20 cellular contexts compared by ENCODE assay signal in the genomic region with DNA sequence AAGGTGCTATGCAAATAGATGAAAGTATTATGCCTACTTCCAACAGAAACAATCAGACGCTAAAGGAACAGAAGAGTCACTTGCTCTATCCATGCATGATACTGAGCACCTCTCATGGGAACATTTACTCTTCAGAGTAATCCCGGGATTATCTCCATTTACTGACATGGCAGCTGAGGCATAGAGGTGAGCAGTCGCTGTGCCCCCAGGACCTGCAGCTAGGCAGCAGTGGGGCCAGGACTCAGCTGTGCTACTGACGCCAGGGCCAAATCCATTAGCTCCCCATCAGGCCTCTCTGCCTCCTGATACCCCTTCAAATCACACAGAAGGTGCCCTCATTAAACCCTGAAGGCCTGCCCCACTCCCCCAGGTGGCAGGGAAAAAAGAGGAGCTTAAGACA. TPM values are rescaled to one million over a fixed set of nuclear protein-coding genes. Genes with fewer than 3 reads are reported as not detected.
DNase-seq lines count a peak whose midpoint lies in the region; ATAC-seq and TF ChIP-seq lines count a peak whose summit lies in the region.
"Had no signal": no experiment of that assay in that cellular context is flagged by ENCODE, and none has a peak within 500 bp of the region (broad histone marks: within the 10 kb centered on the region; RNA-seq: fewer than 3 reads in every experiment).

No MANE protein-coding gene starts in this region.

- H3K4me2 ChIP-seq in MM.1S (ENCODE audit: low read depth, low read length), result no peak overlapping the region
- H3K4me2 ChIP-seq in osteoblast (ENCODE audit: insufficient read depth, low read length), result no peak overlapping the region
- H3K4me2 ChIP-seq: PC-9 had no signal

- no peaks in the 10 kb centered on the region; the same call in 1 of the 2 replicates for H3K36me3 ChIP-seq in MM.1S (replicated peaks; ENCODE audit: insufficient read depth, low read length)
- H3K36me3 ChIP-seq in RWPE2 (ENCODE audit: low read depth), result peaks cover 2% of the 10 kb centered on the region; the same call in 1 of the 2 replicates
- peaks cover 23% of the 10 kb centered on the region for H3K36me3 ChIP-seq in osteoblast (ENCODE audit: insufficient read depth, low read length)

- no peaks in the 10 kb centered on the region for H3K27me3 ChIP-seq in MM.1S (replicated peaks; ENCODE audit: insufficient read depth, low read length)
- no peaks in the 10 kb centered on the region for H3K27me3 ChIP-seq in RWPE2 (ENCODE audit: insufficient read depth, poor library complexity, severe bottlenecking)
- H3K27me3 ChIP-seq in osteoblast (ENCODE audit: insufficient read depth, low read length), result no peaks in the 10 kb centered on the region

- TF ChIP-seq CTCF in MM.1S (IDR thresholded peaks at IDR 0.05; ENCODE audit: low read length) (no peak), RWPE2 (IDR thresholded peaks at IDR 0.05; ENCODE audit: poor library complexity, severe bottlenecking) (no peak), osteoblast (IDR thresholded peaks at IDR 0.05; ENCODE audit: extremely low read depth, low read depth, low read length) (no peak)

- no peak overlapping the region for H3K9ac ChIP-seq in MM.1S (ENCODE audit: low read length)
- H3K9ac ChIP-seq: KMS-11 had no signal

- H2AFZ ChIP-seq in MM.1S (ENCODE audit: low read length) (no peak overlapping the region), osteoblast (ENCODE audit: low read length) (no peak overlapping the region)
- H2AFZ ChIP-seq: PC-9 had no signal

- DNase-seq in D341Med (ENCODE audit: low spot score) (peak; percentile 81), MM.1S (no peak), RWPE2 (ENCODE audit: low spot score) (no peak), osteoblast (ENCODE audit: insufficient read length, low spot score, missing footprints) (no peak), NCI-H2171 (lab: John Stamatoyannopoulos, UW) (no peak), 8988T (no peak)
- no peak for DNase-seq in activated CD4-positive, alpha-beta T cell treated with anti-CD3 and anti-CD28 coated beads, Interleukin-2, amount 50 U/mL, for 4 hours
- DNase-seq: AML-193, COR-L47, DMS79, NCI-H1092, NCI-H146, NCI-H2081, NCI-H345, PC-9, T-helper 1 cell had no signal

- H3K4me3 ChIP-seq in MM.1S (ENCODE audit: low read length) (no peak overlapping the region), RWPE2 (ENCODE audit: severe bottlenecking) (no peak overlapping the region), osteoblast (ENCODE audit: insufficient read depth, low read length) (no peak overlapping the region)
- H3K4me3 ChIP-seq: PC-9 had no signal

- no peaks in the 10 kb centered on the region for H3K9me3 ChIP-seq in MM.1S (replicated peaks; ENCODE audit: insufficient read depth, low read length)
- H3K9me3 ChIP-seq in RWPE2 (ENCODE audit: severe bottlenecking), result no peaks in the 10 kb centered on the region
- no peaks in the 10 kb centered on the region for H3K9me3 ChIP-seq in osteoblast (ENCODE audit: low read depth, low read length)

- no peaks in the 10 kb centered on the region for H3K9me2 ChIP-seq in MM.1S (replicated peaks; ENCODE audit: insufficient read depth, low read length)

- H3F3A ChIP-seq in MM.1S (ENCODE audit: insufficient read depth, low read length), result peaks cover 16% of the 10 kb centered on the region

- H3K79me2 ChIP-seq in MM.1S (ENCODE audit: low read length) (peaks cover 86% of the 10 kb centered on the region), osteoblast (ENCODE audit: insufficient read depth, low read length) (peaks cover 83% of the 10 kb centered on the region)

- ATAC-seq in RWPE2 (ENCODE audit: low read depth), result no peak
- ATAC-seq: HCT116, Right ventricle myocardium inferior, SK-N-SH treated with all-trans-retinoic acid at 6 μM for 48 hours had no signal

- H3K27ac ChIP-seq in MM.1S (ENCODE audit: low read length), result peak overlapping the region; percentile 14; the same call in 1 of the 2 replicates
- peak overlapping the region; percentile 74 for H3K27ac ChIP-seq in RWPE2 (ENCODE audit: poor library complexity, severe bottlenecking)
- H3K27ac ChIP-seq in osteoblast (ENCODE audit: low read depth, low read length), result peak overlapping the region; percentile 78
- H3K27ac ChIP-seq: KMS-11, PC-9 had no signal

- H3K4me1 ChIP-seq in MM.1S (ENCODE audit: low read length) (peaks cover 54% of the 10 kb centered on the region), RWPE2 (ENCODE audit: insufficient read depth, poor library complexity, severe bottlenecking) (peaks cover 29% of the 10 kb centered on the region), osteoblast (ENCODE audit: insufficient read depth, low read length) (peaks cover 46% of the 10 kb centered on the region)

- H4K20me1 ChIP-seq in MM.1S (ENCODE audit: insufficient read depth, low read length) (no peaks in the 10 kb centered on the region), osteoblast (ENCODE audit: insufficient read depth, low read length) (no peaks in the 10 kb centered on the region)

RNA-seq across cellular contexts. Expression of gene TRAM2, which starts 51.9 kb away (rescaled TPM):
- 129 and 155 TPM in 2 replicates for total RNA-seq in osteoblast

Comparison
In these comparisons a context has a peak if more than half of its experiments do, and no peak if none do; other contexts are left out.
1. H3K27ac ChIP-seq: peak in every context shown above with its lines; median percentile 78 in osteoblast; 74 in RWPE2; 14 in MM.1S.